Comparison of ENCODE assay signal across 7 cellular contexts in genomic region chr9:111481885-111482636, GRCh38. TPM values are rescaled to one million over a fixed set of nuclear protein-coding genes. Genes with fewer than 3 reads are reported as not detected.
DNase-seq lines count a peak whose midpoint lies in the region; ATAC-seq and TF ChIP-seq lines count a peak whose summit lies in the region.

No MANE protein-coding gene starts in this region.

- H3K27ac ChIP-seq in left lung (peak overlapping the region; percentile 97), tibial nerve (peak overlapping the region; percentile 96 to 99 (median 98))

- H3K36me3 ChIP-seq in left lung, result no peaks in the 10 kb centered on the region
- no peaks in the 10 kb centered on the region for H3K36me3 ChIP-seq in tibial nerve

- no peak for TF ChIP-seq POLR2A in tibial nerve (IDR thresholded peaks at IDR 0.05)

- peaks cover 5 to 54% of the 10 kb centered on the region in 2 donors for H3K4me1 ChIP-seq in left lung
- peaks cover 0 to 54% (median 11%) of the 10 kb centered on the region in 4 donors for H3K4me1 ChIP-seq in tibial nerve

- DNase-seq in NCI-H2029 treated with DMSO at 0.1 percent for 48 hours (lab: John Stamatoyannopoulos, UW) (peak; percentile 89), astrocyte of the cerebellum (ENCODE audit: low read depth) (no peak), left lung (no peak), tibial nerve (ENCODE audit: low spot score in 2 of 2) (no peak)

- intact Hi-C loops in left lung (cut with DNase I), result no loop called here

- in situ Hi-C loops in astrocyte of the cerebellum (cut with HindIII; ENCODE audit: low sequenced_read_pairs), result no loop called here

- TF ChIP-seq CTCF in astrocyte of the cerebellum (IDR thresholded peaks at IDR 0.05; ENCODE audit: low read depth, low read length, missing control alignments), result no peak
- no peak for TF ChIP-seq CTCF in left lung (IDR thresholded peaks at IDR 0.05)
- no peak for TF ChIP-seq CTCF in tibial nerve (IDR thresholded peaks at IDR 0.05)

- 48 to 49% methylated on average over 13 of the region's 13 CpGs for WGBS in tibial nerve, 2 donors

- TF ChIP-seq EP300 in tibial nerve (IDR thresholded peaks at IDR 0.05), result no peak

- H3K4me3 ChIP-seq in GM08714 (ENCODE audit: low read length), result peak overlapping the region; percentile 61
- H3K4me3 ChIP-seq in astrocyte of the cerebellum (ENCODE audit: low read depth, low read length), result peak overlapping the region; percentile 91
- H3K4me3 ChIP-seq in left lung, result peak overlapping the region; percentile 78 to 87
- H3K4me3 ChIP-seq in tibial nerve, result peak overlapping the region; percentile 73 to 96 (median 94)

- H3K9me3 ChIP-seq in left lung (no peaks in the 10 kb centered on the region), tibial nerve (no peaks in the 10 kb centered on the region)

- no peaks in the 10 kb centered on the region for H3K27me3 ChIP-seq in left lung
- no peaks in the 10 kb centered on the region for H3K27me3 ChIP-seq in tibial nerve

- peak; percentile 19 for ATAC-seq in left lung
- no peak for ATAC-seq in GM21526 (IDR thresholded peaks at IDR 0.05; ENCODE audit: low FRiP score, unreplicated experiment)
- ATAC-seq in GM18909 (IDR thresholded peaks at IDR 0.05; ENCODE audit: poor library complexity, unreplicated experiment), result no peak

RNA-seq across cellular contexts. Expression of gene ECPAS, which starts 2.1 kb away (rescaled TPM):
- 10 to 100 TPM; 77.4 to 91.8 TPM for total RNA-seq in left lung
- 100 to 1,000 TPM in 2 of 4 donors, 10 to 100 TPM in 2; 87.9 to 150 (median 96.6) TPM for total RNA-seq in tibial nerve

RNA-seq across cellular contexts. Expression of gene ZNF483, which starts 42.9 kb away (rescaled TPM):
- total RNA-seq in left lung (1 to 10 TPM; 5.2 to 7.5 TPM), tibial nerve (10 to 100 TPM in 3 of 4 donors, 1 to 10 TPM in 1; 5.7 to 12.0 (median 10.7) TPM)
